ENCODE assay signal across 11 cellular contexts in genomic region chr3:58628823-58629562, GRCh38. TPM values are rescaled to one million over a fixed set of nuclear protein-coding genes. Genes with fewer than 3 reads are reported as not detected.
DNase-seq lines count a peak whose midpoint lies in the region; ATAC-seq and TF ChIP-seq lines count a peak whose summit lies in the region.
"Had no signal": no experiment of that assay in that cellular context is flagged by ENCODE, and none has a peak within 500 bp of the region (broad histone marks: within the 10 kb centered on the region; RNA-seq: fewer than 3 reads in every experiment).

No MANE protein-coding gene starts in this region.

- TF ChIP-seq CTCF in lower lobe of right lung (IDR thresholded peaks at IDR 0.05), result no peak

- WGBS in aorta, 2 donors, result 65 to 66% methylated on average over 13 of the region's 13 CpGs

- H3K4me1 ChIP-seq in lower lobe of right lung (peaks cover 34% of the 10 kb centered on the region), aorta (ENCODE audit: control insufficient read depth in 1 of 2, insufficient read depth in 2 of 2, low read length in 2 of 2) (no peaks in the 10 kb centered on the region)

- H3K27ac ChIP-seq in lower lobe of right lung (peak overlapping the region; percentile 39), aorta (ENCODE audit: low read depth in 1 of 2, low read length in 2 of 2) (no peak overlapping the region)

- DNase-seq in NCI-H2227 (lab: John Stamatoyannopoulos, UW; ENCODE audit: unreplicated experiment), result peak; percentile 26
- no peak for DNase-seq in NCI-H2227 treated with DMSO at 0.1 percent for 48 hours (lab: John Stamatoyannopoulos, UW)
- DNase-seq in dedifferentiated amniotic fluid mesenchymal stem cell (ENCODE audit: extremely low spot score), result peak; percentile 87
- DNase-seq in lower lobe of right lung, result no peak
- DNase-seq in aorta, result no peak
- no peak for DNase-seq in cerebellar nuclear complex (lab: John Stamatoyannopoulos, UW)
- DNase-seq in DMS79 (lab: John Stamatoyannopoulos, UW), result no peak
- DNase-seq in SHP77 treated with DMSO at 0.1 percent for 48 hours (lab: John Stamatoyannopoulos, UW), result no peak
- DNase-seq: activated effector memory CD4-positive, alpha-beta T cell treated with Interleukin-2 at 50 U/mL for 16 hours; AML-193; immature natural killer cell had no signal

- no peaks in the 10 kb centered on the region for H3K36me3 ChIP-seq in lower lobe of right lung
- H3K36me3 ChIP-seq in aorta (ENCODE audit: control insufficient read depth in 1 of 2, insufficient read depth in 2 of 2, low read length in 1 of 2), result no peaks in the 10 kb centered on the region

- no peak overlapping the region for H3K4me3 ChIP-seq in lower lobe of right lung
- H3K4me3 ChIP-seq in aorta (ENCODE audit: low read length in 2 of 2), result no peak overlapping the region

- intact Hi-C loops in lower lobe of right lung (cut with DNase I), result loop anchor here (10.0 kb wide), 1 partner anchor 54 kb away; the partner anchor contains the start of gene FAM107A
- intact Hi-C loops in aorta (cut with DNase I), result loop anchor here in 1 of 2 donors (2.0 to 5.0 kb wide), 2 partner anchors 42 to 60 kb away; no protein-coding TSS in a partner anchor

- H3K9me3 ChIP-seq in lower lobe of right lung (no peaks in the 10 kb centered on the region), aorta (ENCODE audit: control insufficient read depth, low read length) (no peaks in the 10 kb centered on the region)

- ATAC-seq in lower lobe of right lung, result peak in 1 of 2 donors; percentile 11
- ATAC-seq in aorta (ENCODE audit: low FRiP score), result peak; percentile 57

- H3K27me3 ChIP-seq in lower lobe of right lung (ENCODE audit: low read depth) (no peaks in the 10 kb centered on the region), aorta (ENCODE audit: control insufficient read depth in 1 of 2, insufficient read depth in 2 of 2, low read length in 1 of 2) (no peaks in the 10 kb centered on the region)

RNA-seq across cellular contexts. Expression of gene FAM3D, which starts 37.6 kb away (rescaled TPM):
- total RNA-seq in lower lobe of right lung, result 5.8 TPM
- total RNA-seq in aorta, result not detected
- 1 to 10 TPM in 1 of 2 donors, under 1 TPM in 1; 0.54 to 8.8 TPM for polyA plus RNA-seq in aorta
- polyA plus RNA-seq: immature natural killer cell had no signal

RNA-seq across cellular contexts. Expression of gene FAM107A, which starts 51.8 kb away (rescaled TPM):
- total RNA-seq in lower lobe of right lung (74.5 TPM), aorta (10 to 100 TPM; 10.2 to 23.6 TPM)
- polyA plus RNA-seq in aorta, result 1 to 10 TPM; 3.8 to 5.6 TPM
- polyA plus RNA-seq: immature natural killer cell had no signal

Comparison
In these comparisons a context has a peak if more than half of its experiments do, and no peak if none do; other contexts are left out.
1. DNase-seq: peak in NCI-H2227 (single experiment) and dedifferentiated amniotic fluid mesenchymal stem cell (single experiment); none in NCI-H2227 treated with DMSO at 0.1 percent for 48 hours (single experiment), lower lobe of right lung (single experiment), aorta (0 of 2), cerebellar nuclear complex (0 of 2), DMS79 (single experiment) and SHP77 treated with DMSO at 0.1 percent for 48 hours (single experiment).